8 cellular contexts compared by ENCODE assay signal in genomic region chr1:180911640-180912161, GRCh38. TPM values are rescaled to one million over a fixed set of nuclear protein-coding genes. Genes with fewer than 3 reads are reported as not detected.
A peak's percentile ranks its signal among the peaks of the same experiment; 100 is the strongest.
DNase-seq lines count a peak whose midpoint lies in the region; ATAC-seq lines count a peak whose summit lies in the region.

No MANE protein-coding gene starts in this region.

- intact Hi-C loops in Right ventricle myocardium inferior (cut with DNase I) = no loop called here
- intact Hi-C loops in posterior vena cava (cut with DNase I) = loop anchor here in 1 of 2 donors (5.0 kb wide), 1 partner anchor 231 kb away; no protein-coding TSS in a partner anchor

- DNase-seq in G401 (ENCODE audit: low spot score) = peak; percentile 59
- DNase-seq in SK-N-DZ (ENCODE audit: low spot score) = peak; percentile 56
- DNase-seq in Right ventricle myocardium inferior (ENCODE audit: missing footprints) = no peak
- DNase-seq in posterior vena cava (ENCODE audit: low spot score) = peak; percentile 79
- DNase-seq in midbrain (lab: John Stamatoyannopoulos, UW) = no peak
- DNase-seq in GF-D8 (lab: John Stamatoyannopoulos, UW) = no peak

- in situ Hi-C loops in G401 (cut with HindIII; ENCODE audit: low sequenced_read_pairs) = no loop called here

- ATAC-seq in Right ventricle myocardium inferior (peak; percentile 14), HG02798 (IDR thresholded peaks at IDR 0.05; ENCODE audit: poor library complexity, unreplicated experiment) (no peak), GM18867 (IDR thresholded peaks at IDR 0.05; ENCODE audit: unreplicated experiment) (no peak)

RNA-seq across cellular contexts. Expression of gene KIAA1614, which starts 1.0 kb away (rescaled TPM):
- 0.07 and 0.31 TPM in 2 replicates for total RNA-seq in G401 (2014; rRNA removed; shearing (Covaris generic))
- polyA plus RNA-seq in SK-N-DZ (2014; cell fraction: cytosol; rRNA removed) = 1.9 and 2.0 TPM in 2 replicates
- 1.1 and 1.2 TPM in 2 replicates for polyA plus RNA-seq in SK-N-DZ (2014; cell fraction: nucleus; rRNA removed)
- total RNA-seq in Right ventricle myocardium inferior (6.4 TPM), posterior vena cava (10 to 100 TPM; 10.7 to 12.7 TPM)

Comparison
In these comparisons a context has a peak if more than half of its experiments do, and no peak if none do; other contexts are left out.
1. DNase-seq: peak in G401 (single experiment), SK-N-DZ (single experiment) and posterior vena cava (single experiment); none in Right ventricle myocardium inferior (single experiment), midbrain (single experiment) and GF-D8 (single experiment).